In genomic region chr15:90161946-90162345, GRCh38 we compare ENCODE assay signal across 9 cellular contexts. TPM values are rescaled to one million over a fixed set of nuclear protein-coding genes. Genes with fewer than 3 reads are reported as not detected.
DNase-seq lines count a peak whose midpoint lies in the region; ATAC-seq and TF ChIP-seq lines count a peak whose summit lies in the region.
"Had no signal": no experiment of that assay in that cellular context is flagged by ENCODE, and none has a peak within 500 bp of the region (broad histone marks: within the 10 kb centered on the region; RNA-seq: fewer than 3 reads in every experiment).

No MANE protein-coding gene starts in this region.

- no peak overlapping the region for H3K4me3 Mint-ChIP-seq in MCF 10A (ENCODE audit: unreplicated experiment)

- ATAC-seq in GM19463 (IDR thresholded peaks at IDR 0.05; ENCODE audit: unreplicated experiment) (peak; percentile 84), HG03280 (IDR thresholded peaks at IDR 0.05; ENCODE audit: unreplicated experiment) (peak; percentile 62)

- H3K27ac Mint-ChIP-seq in MCF 10A (ENCODE audit: low read depth, unreplicated experiment) = no peak overlapping the region

- DNase-seq in MCF 10A (ENCODE audit: unreplicated experiment) (peak; percentile 60), NCI-H526 treated with DMSO at 0.1 percent for 48 hours (lab: John Stamatoyannopoulos, UW) (no peak), glomerular visceral epithelial cell (ENCODE audit: extremely low spot score) (no peak), NCI-H2081 (lab: John Stamatoyannopoulos, UW) (no peak), GM19238 (ENCODE audit: insufficient read length, low spot score) (no peak)
- DNase-seq: ACHN had no signal

- no peaks in the 10 kb centered on the region for H3K27me3 Mint-ChIP-seq in MCF 10A (ENCODE audit: insufficient read depth, unreplicated experiment)

- no peaks in the 10 kb centered on the region for H3K9me3 Mint-ChIP-seq in MCF 10A (ENCODE audit: unreplicated experiment)

- TF ChIP-seq CTCF in 22Rv1 (IDR thresholded peaks at IDR 0.05) (no peak), MCF 10A (IDR thresholded peaks at IDR 0.05; ENCODE audit: unreplicated experiment) (no peak)

- no peaks in the 10 kb centered on the region for H3K36me3 Mint-ChIP-seq in MCF 10A (ENCODE audit: insufficient read depth, unreplicated experiment)

- intact Hi-C loops in MCF 10A (cut with micrococcal nuclease) = no loop called here

- CTCF ChIA-PET in MCF 10A (lab: Yijun Ruan, JAX) = interaction anchor here (0.6 to 1.2 kb wide), 7 partner anchors 17 to 1263 kb away, joined by 3 to 7 read pairs (median 4); no protein-coding TSS in a partner anchor

- H3K4me1 Mint-ChIP-seq in MCF 10A (ENCODE audit: insufficient read depth, unreplicated experiment) = peaks cover 44% of the 10 kb centered on the region

- POLR2A ChIA-PET in MCF 10A (lab: Yijun Ruan, JAX) = interaction anchor here (0.9 to 8.7 kb wide), 8 partner anchors 9 to 157 kb away, joined by 3 to 98 read pairs (median 3); no protein-coding TSS in a partner anchor

- peak overlapping the region; percentile 57 for H3K27ac ChIP-seq in 22Rv1

- BruUV-seq in MCF 10A (replicated peaks; lab: Mats Ljungman, UMichigan) = no TSS peak

RNA-seq across cellular contexts. Expression of gene SEMA4B, which starts 39.2 kb away (rescaled TPM):
- total RNA-seq in MCF 10A (2022) = 38.6 and 46.4 TPM in 2 replicates

RNA-seq across cellular contexts. Expression of gene IDH2, which starts 59.7 kb away (rescaled TPM):
- 4.2 and 10.2 TPM in 2 replicates for total RNA-seq in MCF 10A (2022)
